29 cellular contexts compared by ENCODE assay signal in the genomic region with DNA sequence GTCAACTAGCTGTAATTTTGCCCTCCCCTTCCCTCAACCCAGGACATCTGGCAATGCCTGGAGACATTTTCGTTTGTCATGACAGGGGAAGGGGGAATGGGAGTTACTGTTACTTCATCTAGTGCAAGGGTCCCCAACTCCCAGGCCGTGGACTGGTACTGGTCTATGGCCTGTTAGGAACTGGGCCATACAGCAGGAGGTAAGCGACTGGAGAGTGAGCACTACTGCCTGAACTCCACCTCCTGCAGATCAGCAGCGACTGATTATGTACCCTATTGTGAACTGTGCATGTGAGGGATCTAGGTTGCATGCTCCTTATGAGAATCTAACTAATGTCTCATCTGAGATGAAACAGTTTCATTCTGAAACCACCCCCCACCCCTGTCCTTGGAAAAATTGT. TPM values are rescaled to one million over a fixed set of nuclear protein-coding genes. Genes with fewer than 3 reads are reported as not detected.
"Had no signal": no experiment of that assay in that cellular context is flagged by ENCODE, and none has a peak within 500 bp of the region (broad histone marks: within the 10 kb centered on the region; RNA-seq: fewer than 3 reads in every experiment).

No MANE protein-coding gene starts in this region.

- H3K4me1 ChIP-seq: esophagus muscularis mucosa had no signal

- DNase-seq: activated CD4-positive, alpha-beta memory T cell treated with anti-CD3 and anti-CD28 coated beads, Interleukin-2, amount 10 ng/mL, durations not matched to agents 7 days and 5 days; activated CD4-positive, alpha-beta T cell treated with anti-CD3 and anti-CD28 coated beads for 36 hours; activated CD4-positive, alpha-beta T cell treated with anti-CD3 and anti-CD28 coated beads, Interleukin-2, amount 10 ng/mL, durations not matched to agents 7 days and 5 days; activated CD4-positive, alpha-beta T cell treated with anti-CD3 and anti-CD28 coated beads, Interleukin-2, amount 50 U/mL, for 4 hours; activated CD4-positive, CD25-positive, alpha-beta regulatory T cell; activated CD4-positive, CD25-positive, alpha-beta regulatory T cell treated with anti-CD3 and anti-CD28 coated beads, Interleukin-2, amount 50 U/mL, for 72 hours; activated CD8-positive, alpha-beta memory T cell treated with anti-CD3 and anti-CD28 coated beads, Interleukin-2, amount 50 U/mL, for 48 hours; activated gamma-delta T cell; activated naive CD4-positive, alpha-beta T cell; activated naive CD4-positive, alpha-beta T cell treated with anti-CD3 and anti-CD28 coated beads, Interleukin-2, amount 10 ng/mL, durations not matched to agents 7 days and 5 days; activated T-cell treated with anti-CD3 and anti-CD28 coated beads for 4 hours; activated T-cell treated with anti-CD3 and anti-CD28 coated beads, Interleukin-2, amount 50 U/mL, for 24 hours; activated T-cell treated with anti-CD3 and anti-CD28 coated beads, Interleukin-2, amount 50 U/mL, for 72 hours; amniotic stem cell; anterior cingulate cortex; brain microvascular endothelial cell; caudate nucleus; cortex of kidney; dermis blood vessel endothelial cell; effector CD4-positive, alpha-beta T cell; effector memory CD8-positive, alpha-beta T cell; erythroblast; foreskin melanocyte; head of caudate nucleus; T-helper 2 cell had no signal

- H3K36me3 ChIP-seq: brain microvascular endothelial cell, esophagus muscularis mucosa had no signal

- FAIRE-seq: astrocyte, colon had no signal

- H3K4me3 ChIP-seq: esophagus muscularis mucosa had no signal

- H3K27me3 ChIP-seq: brain microvascular endothelial cell, esophagus muscularis mucosa had no signal

- H3K9me3 ChIP-seq: esophagus muscularis mucosa had no signal

- H3K27ac ChIP-seq: brain microvascular endothelial cell, esophagus muscularis mucosa had no signal

RNA-seq across cellular contexts. Expression of a gene that starts 54.3 kb away (rescaled TPM):
- total RNA-seq: activated CD4-positive, alpha-beta memory T cell treated with anti-CD3 and anti-CD28 coated beads, Interleukin-2, amount 10 ng/mL, durations not matched to agents 7 days and 5 days; activated CD4-positive, alpha-beta T cell treated with anti-CD3 and anti-CD28 coated beads for 36 hours; activated CD4-positive, alpha-beta T cell treated with anti-CD3 and anti-CD28 coated beads, Interleukin-2, amount 10 ng/mL, durations not matched to agents 7 days and 5 days; activated T-cell treated with anti-CD3 and anti-CD28 coated beads, Interleukin-2, amount 50 U/mL, for 72 hours; T-helper 1 cell treated with Interleukin-12 subunit alpha and Interleukin-12 subunit beta and Interleukin-4 antibody, amounts not matched to agents 30 ng/mL and 1 ng/mL, for 36 hours had no signal
